Comparison of ENCODE assay signal across 18 cellular contexts in the genomic region with DNA sequence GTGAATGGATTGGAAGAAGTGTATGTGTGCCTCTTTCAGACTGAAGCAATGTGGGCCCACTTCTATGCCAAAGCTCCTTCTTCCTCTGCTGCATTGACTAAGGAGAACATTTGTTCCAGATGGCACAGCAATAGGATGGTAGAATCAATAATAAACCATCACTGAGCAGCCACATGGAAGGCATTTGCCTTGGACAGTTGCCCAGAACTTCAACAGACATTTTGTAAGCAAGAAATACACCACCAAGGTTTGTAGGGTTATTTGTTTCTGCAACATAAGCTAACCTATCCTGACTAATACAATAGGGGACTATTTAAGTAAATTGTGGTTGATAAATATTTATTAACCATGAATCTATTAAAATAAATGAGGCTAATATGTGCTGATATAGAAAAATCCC. TPM values are rescaled to one million over a fixed set of nuclear protein-coding genes. Genes with fewer than 3 reads are reported as not detected.
DNase-seq lines count a peak whose midpoint lies in the region; ATAC-seq and TF ChIP-seq lines count a peak whose summit lies in the region.
"Had no signal": no experiment of that assay in that cellular context is flagged by ENCODE, and none has a peak within 500 bp of the region (broad histone marks: within the 10 kb centered on the region; RNA-seq: fewer than 3 reads in every experiment).

No MANE protein-coding gene starts in this region.

- no peaks in the 10 kb centered on the region for H3K36me3 Mint-ChIP-seq in HFFc6 (ENCODE audit: low read depth)

- DNase-seq in NCI-H748 (lab: John Stamatoyannopoulos, UW; ENCODE audit: unreplicated experiment): peak; percentile 8
- no peak for DNase-seq in NCI-H748 treated with DMSO at 0.1 percent for 48 hours (lab: John Stamatoyannopoulos, UW)
- peak; percentile 85 to 92 for DNase-seq in NCI-H446 (lab: John Stamatoyannopoulos, UW)
- peak; percentile 5 for DNase-seq in cerebellar cortex (ENCODE audit: low spot score)
- peak; percentile 28 for DNase-seq in pons (ENCODE audit: low spot score)
- DNase-seq in HFFc6: no peak
- DNase-seq in left cardiac atrium: no peak
- DNase-seq: 8988T, C1 segment of cervical spinal cord, DMS153, MM.1S, NCI-H1105, NCI-H187, NCI-H526, PC-3, SW 1271 had no signal

- ATAC-seq in HG02763 (IDR thresholded peaks at IDR 0.05; ENCODE audit: unreplicated experiment) (no peak), left cardiac atrium (no peak)
- ATAC-seq: GM23338, PC-3 had no signal

- H3K27ac Mint-ChIP-seq in HFFc6: no peak overlapping the region
- H3K27ac Mint-ChIP-seq: GM23338 had no signal

- H3K27me3 Mint-ChIP-seq in HFFc6 (ENCODE audit: insufficient read depth): peaks cover 3% of the 10 kb centered on the region; the same call in 1 of the 2 replicates

- no peaks in the 10 kb centered on the region for H3K9me3 Mint-ChIP-seq in HFFc6

- no peak overlapping the region for H3K4me3 Mint-ChIP-seq in HFFc6
- H3K4me3 Mint-ChIP-seq: GM23338 had no signal

- intact Hi-C loops in left cardiac atrium (cut with DNase I): no loop called here

- TF ChIP-seq CTCF in HFFc6 (IDR thresholded peaks at IDR 0.05): no peak

- no peaks in the 10 kb centered on the region for H3K4me1 Mint-ChIP-seq in HFFc6 (ENCODE audit: low read depth)

RNA-seq across cellular contexts. Expression of a gene that starts 37.7 kb away (rescaled TPM):
- 10 to 100 TPM; 28.9 to 40.0 (median 33.3) TPM for total RNA-seq in HFFc6 (2021; fragmentation: NEBNext Ultra II Directional; extraction: Animal tissue kit (Norgen Biotek cat#: 25700))
- 10 to 100 TPM; 27.1 to 28.6 TPM for total RNA-seq in left cardiac atrium

RNA-seq across cellular contexts. Expression of a gene that starts 51.0 kb away (rescaled TPM):
- total RNA-seq in HFFc6 (2021; fragmentation: NEBNext Ultra II Directional; extraction: Animal tissue kit (Norgen Biotek cat#: 25700)): 10 to 100 TPM; 10.0 to 14.7 (median 12.7) TPM
- total RNA-seq in left cardiac atrium: 10 to 100 TPM; 10.3 to 13.1 TPM

Comparison
In these comparisons a context has a peak if more than half of its experiments do, and no peak if none do; other contexts are left out.
1. DNase-seq: peak in NCI-H748 (single experiment), NCI-H446 (2 of 2), cerebellar cortex (single experiment) and pons (single experiment); none in NCI-H748 treated with DMSO at 0.1 percent for 48 hours (single experiment), HFFc6 (single experiment) and left cardiac atrium (single experiment).